8 cellular contexts compared by ENCODE assay signal in genomic region chr7:127650842-127651555, GRCh38. TPM values are rescaled to one million over a fixed set of nuclear protein-coding genes. Genes with fewer than 3 reads are reported as not detected.
DNase-seq lines count a peak whose midpoint lies in the region; ATAC-seq and TF ChIP-seq lines count a peak whose summit lies in the region.

No MANE protein-coding gene starts in this region.

- peak overlapping the region; percentile 96 to 99 (median 96) for H3K27ac ChIP-seq in right lobe of liver
- H3K27ac ChIP-seq in upper lobe of left lung = peak overlapping the region; percentile 92 to 98 (median 94)

- DNase-seq in activated effector memory CD4-positive, alpha-beta T cell treated with anti-CD3 and anti-CD28 coated beads, Interleukin-2, amount 50 U/mL, for 16 hours = peak; percentile 63
- no peak for DNase-seq in activated effector memory CD4-positive, alpha-beta T cell treated with Interleukin-2 at 50 U/mL for 16 hours
- DNase-seq in NT2/D1 (ENCODE audit: low read depth, low spot score) (no peak), cerebellar cortex (ENCODE audit: low spot score) (peak; percentile 16), right lobe of liver (no peak), upper lobe of left lung (peak; percentile 28 to 35), NCI-H2107 treated with DMSO at 0.1 percent for 48 hours (lab: John Stamatoyannopoulos, UW; ENCODE audit: unreplicated experiment) (no peak)

- H3K9me3 ChIP-seq in NT2/D1 (ENCODE audit: insufficient read depth, low read length) (no peaks in the 10 kb centered on the region), right lobe of liver (no peaks in the 10 kb centered on the region), upper lobe of left lung (no peaks in the 10 kb centered on the region)

- no peak for TF ChIP-seq EP300 in upper lobe of left lung (IDR thresholded peaks at IDR 0.05)

- intact Hi-C loops in right lobe of liver (cut with DNase I) = no loop called here

- no peaks in the 10 kb centered on the region for H3K27me3 ChIP-seq in NT2/D1 (ENCODE audit: insufficient read depth, insufficient read length)
- H3K27me3 ChIP-seq in right lobe of liver = no peaks in the 10 kb centered on the region
- H3K27me3 ChIP-seq in upper lobe of left lung = no peaks in the 10 kb centered on the region

- peak overlapping the region; percentile 92 for H3K9ac ChIP-seq in NT2/D1 (ENCODE audit: insufficient read length, low read depth)

- ATAC-seq in right lobe of liver = peak; percentile 16 to 45 (median 34)
- peak; percentile 23 to 30 for ATAC-seq in upper lobe of left lung (ENCODE audit: low FRiP score in 2 of 2)
- ATAC-seq in GM21390 (IDR thresholded peaks at IDR 0.05; ENCODE audit: unreplicated experiment) = no peak

- WGBS in right lobe of liver (ENCODE audit: insufficient coverage, low coverage, low lambda C conversion rate, missing lambda C conversion rate) = 32% methylated on average over 25 of the region's 29 CpGs
- 50 to 80% methylated on average over 15 to 28 of the region's 29 CpGs for WGBS in upper lobe of left lung, 2 donors

- H3K4me1 ChIP-seq in NT2/D1 (ENCODE audit: insufficient read depth, insufficient read length) (no peaks in the 10 kb centered on the region), right lobe of liver (peaks cover 0 to 27% (median 12%) of the 10 kb centered on the region in 4 donors), upper lobe of left lung (peaks cover 20 to 44% (median 26%) of the 10 kb centered on the region in 4 donors)

- H3K4me3 ChIP-seq in NT2/D1 (ENCODE audit: insufficient read length, low read depth) = peak overlapping the region; percentile 97
- H3K4me3 ChIP-seq in right lobe of liver = peak overlapping the region; percentile 52 to 98 (median 93)
- H3K4me3 ChIP-seq in upper lobe of left lung = peak overlapping the region; percentile 52 to 93 (median 80)

- H3K36me3 ChIP-seq in NT2/D1 (ENCODE audit: insufficient read depth, insufficient read length, low read length) (peaks cover 19% of the 10 kb centered on the region), right lobe of liver (no peaks in the 10 kb centered on the region), upper lobe of left lung (no peaks in the 10 kb centered on the region)

- TF ChIP-seq CTCF in right lobe of liver (IDR thresholded peaks at IDR 0.05) (no peak), upper lobe of left lung (IDR thresholded peaks at IDR 0.05) (no peak)

- no peak for TF ChIP-seq POLR2A in right lobe of liver (IDR thresholded peaks at IDR 0.05)
- no peak for TF ChIP-seq POLR2A in upper lobe of left lung (IDR thresholded peaks at IDR 0.05)

RNA-seq across cellular contexts. Expression of gene SND1, which starts 1.0 kb away (rescaled TPM):
- total RNA-seq in right lobe of liver (100 to 1,000 TPM in 5 of 6 experiments, 10 to 100 TPM in 1; 77.5 to 150 (median 126) TPM), upper lobe of left lung (100 to 1,000 TPM; 107 to 167 (median 121) TPM)

RNA-seq across cellular contexts. Expression of gene PAX4, which starts 33.1 kb away (rescaled TPM):
- not detected for total RNA-seq in right lobe of liver
- total RNA-seq in upper lobe of left lung = not detected

RNA-seq across cellular contexts. Expression of gene FSCN3, which starts 57.5 kb away (rescaled TPM):
- total RNA-seq in right lobe of liver (1 to 10 TPM in 2 of 6 experiments, under 1 TPM in 1, not detected in 3; 0.68 to 1.5 (median 1.2) TPM), upper lobe of left lung (1 to 10 TPM in 4 of 6 donors, under 1 TPM in 1, not detected in 1; 0.97 to 4.6 (median 1.6) TPM)

Comparison
In these comparisons a context has a peak if more than half of its experiments do, and no peak if none do; other contexts are left out.
1. DNase-seq: peak in activated effector memory CD4-positive, alpha-beta T cell treated with anti-CD3 and anti-CD28 coated beads, Interleukin-2, amount 50 U/mL, for 16 hours (single experiment), cerebellar cortex (single experiment) and upper lobe of left lung (2 of 2); none in activated effector memory CD4-positive, alpha-beta T cell treated with Interleukin-2 at 50 U/mL for 16 hours (single experiment), NT2/D1 (single experiment), right lobe of liver (0 of 3) and NCI-H2107 treated with DMSO at 0.1 percent for 48 hours (single experiment).
2. Peak in every context shown above with its lines, with median percentiles within 50 percentile points of each other: H3K4me3 ChIP-seq.